8 cellular contexts compared by ENCODE assay signal in the genomic region with DNA sequence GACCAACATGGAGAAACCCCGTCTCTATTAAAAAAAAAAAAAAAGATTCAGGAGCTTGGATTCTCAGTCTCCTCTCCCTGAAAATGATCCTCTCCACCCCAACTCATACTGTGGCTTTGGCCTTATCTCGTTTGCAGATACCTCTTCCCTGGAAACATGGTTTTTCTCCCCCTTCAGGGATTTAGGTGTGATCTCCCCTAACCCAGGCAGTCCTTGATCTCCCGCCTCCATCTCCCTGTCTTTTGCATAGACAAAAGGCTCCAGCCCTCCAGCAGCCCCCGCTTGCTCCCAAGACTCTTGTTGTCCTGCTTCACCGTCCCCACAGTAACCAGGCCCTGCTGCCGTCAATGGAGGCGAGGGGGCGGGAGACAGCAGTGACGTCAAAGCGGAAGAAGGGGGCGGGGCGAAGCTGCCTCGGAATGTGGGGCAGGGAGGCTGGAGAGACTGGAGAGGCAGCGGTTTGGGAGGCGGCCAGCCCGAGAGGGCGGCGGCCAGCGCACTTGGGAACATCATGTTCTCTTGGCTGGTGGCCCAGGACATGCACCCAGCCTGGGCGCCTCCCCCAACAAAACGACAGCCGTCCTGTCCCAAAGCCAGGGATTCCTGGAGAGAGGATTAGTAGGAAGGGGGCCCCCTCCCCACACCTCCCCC. TPM values are rescaled to one million over a fixed set of nuclear protein-coding genes. Genes with fewer than 3 reads are reported as not detected.
DNase-seq lines count a peak whose midpoint lies in the region; ATAC-seq and TF ChIP-seq lines count a peak whose summit lies in the region.

No MANE protein-coding gene starts in this region.

- peaks cover 5% of the 10 kb centered on the region for H3K36me3 ChIP-seq in smooth muscle cell (ENCODE audit: low read depth)

- WGBS in smooth muscle cell (ENCODE audit: low lambda C conversion rate), result 8% methylated on average over 21 of the region's 22 CpGs

- H3K4me3 ChIP-seq in smooth muscle cell, result peak overlapping the region; percentile 70

- H3K27ac ChIP-seq in smooth muscle cell (ENCODE audit: low read depth), result peak overlapping the region; percentile 99

- TF ChIP-seq CTCF in GM10248 (IDR thresholded peaks at IDR 0.05; ENCODE audit: control extremely low read depth, extremely low read depth, low read depth, missing control alignments) (no peak), smooth muscle cell (IDR thresholded peaks at IDR 0.05; ENCODE audit: borderline replicate concordance, insufficient read depth, poor library complexity, severe bottlenecking) (no peak)

- H3K4me1 ChIP-seq in smooth muscle cell (ENCODE audit: low read depth), result peaks cover 17% of the 10 kb centered on the region

- DNase-seq in GM10248 (ENCODE audit: extremely low spot score) (peak; percentile 64), NCI-H2171 treated with DMSO at 0.1 percent for 48 hours (lab: John Stamatoyannopoulos, UW) (peak; percentile 91), cerebellum (ENCODE audit: low spot score) (peak; percentile 82), islet precursor cell (peak; percentile 99), smooth muscle cell (lab: John Stamatoyannopoulos, UW; ENCODE audit: unreplicated experiment) (peak; percentile 97)
- peak; percentile 62 to 90 for DNase-seq in activated CD4-positive, alpha-beta T cell treated with anti-CD3 and anti-CD28 coated beads for 24 hours (ENCODE audit: low read depth in 2 of 2)

- H3K9me3 ChIP-seq in smooth muscle cell (replicated peaks; ENCODE audit: low read depth), result no peaks in the 10 kb centered on the region

- H2AFZ ChIP-seq in smooth muscle cell (ENCODE audit: low read depth), result no peak overlapping the region

- POLR2A ChIA-PET in GM10248 (lab: Yijun Ruan, JAX), result interaction anchor here (0.6 to 4.1 kb wide), 9 partner anchors 10 to 794 kb away, joined by 3 to 37 read pairs (median 4); a partner anchor contains a TSS

- ATAC-seq in GM21576 (IDR thresholded peaks at IDR 0.05; ENCODE audit: unreplicated experiment) (no peak), HG02884 (IDR thresholded peaks at IDR 0.05; ENCODE audit: unreplicated experiment) (no peak)

- H3K4me2 ChIP-seq in smooth muscle cell, result peak overlapping the region; percentile 93

- peaks cover 10% of the 10 kb centered on the region for H3F3A ChIP-seq in smooth muscle cell (ENCODE audit: low read depth)

- peaks cover 51% of the 10 kb centered on the region for H4K20me1 ChIP-seq in smooth muscle cell (ENCODE audit: low read depth)

- CTCF ChIA-PET in GM10248 (lab: Yijun Ruan, JAX), result interaction anchor here (1.6 to 4.4 kb wide), 2 partner anchors 15 to 35 kb away, joined by 4 to 46 read pairs; no protein-coding TSS in a partner anchor

- no peaks in the 10 kb centered on the region for H3K27me3 ChIP-seq in smooth muscle cell (ENCODE audit: low read depth)

- H3K9ac ChIP-seq in smooth muscle cell (ENCODE audit: low read depth), result peak overlapping the region; percentile 94

- H3K79me2 ChIP-seq in smooth muscle cell (ENCODE audit: low read depth), result peaks cover 10% of the 10 kb centered on the region

RNA-seq across cellular contexts. Expression of a gene that starts 1.9 kb away (rescaled TPM):
- 7.7 TPM for total RNA-seq in cerebellum
- total RNA-seq in smooth muscle cell, result 25.8 and 29.0 TPM in 2 replicates
- 55.2 and 85.9 TPM in 2 replicates for polyA plus RNA-seq in smooth muscle cell

RNA-seq across cellular contexts. Expression of a gene that starts 8.7 kb away (rescaled TPM):
- total RNA-seq in cerebellum (29.9 TPM), smooth muscle cell (5.7 and 8.1 TPM in 2 replicates)
- polyA plus RNA-seq in smooth muscle cell, result 20.1 and 28.9 TPM in 2 replicates

RNA-seq across cellular contexts. Expression of a gene that starts 22.1 kb away (rescaled TPM):
- total RNA-seq in cerebellum (28.3 TPM), smooth muscle cell (66.7 and 88.4 TPM in 2 replicates)
- polyA plus RNA-seq in smooth muscle cell, result 36.0 and 36.5 TPM in 2 replicates

RNA-seq across cellular contexts. Expression of a gene that starts 30.2 kb away (rescaled TPM):
- total RNA-seq in cerebellum (0.73 TPM), smooth muscle cell (not detected in 2 replicates)
- not detected in 2 replicates for polyA plus RNA-seq in smooth muscle cell

RNA-seq across cellular contexts. Expression of a gene that starts 35.8 kb away (rescaled TPM):
- total RNA-seq in cerebellum (0.45 TPM), smooth muscle cell (1.1 and 1.7 TPM in 2 replicates)
- polyA plus RNA-seq in smooth muscle cell, result 0.25 and 2.3 TPM in 2 replicates
